ENCODE assay signal across 27 cellular contexts in genomic region chr15:36398212-36398611, GRCh38.
DNase-seq lines count a peak whose midpoint lies in the region; ATAC-seq and TF ChIP-seq lines count a peak whose summit lies in the region.
"Had no signal": no experiment of that assay in that cellular context is flagged by ENCODE, and none has a peak within 500 bp of the region (broad histone marks: within the 10 kb centered on the region; RNA-seq: fewer than 3 reads in every experiment).

No MANE protein-coding gene starts in this region.

- POLR2A ChIA-PET in WTC11 (lab: Charles Lee) = no interaction called here

- H3K4me1 Mint-ChIP-seq in WTC11 = peaks cover 18% of the 10 kb centered on the region
- H3K4me1 Mint-ChIP-seq: B cell; CD14-positive monocyte; CD4-positive, alpha-beta memory T cell; CD4-positive, CD25-positive, alpha-beta regulatory T cell; CD8-positive, alpha-beta memory T cell had no signal

- CTCF ChIA-PET in WTC11 (lab: Charles Lee) = no interaction called here

- ATAC-seq in WTC11 (no peak), Right ventricle myocardium inferior (no peak)
- ATAC-seq: A549; CD8-positive, alpha-beta T cell had no signal

- intact Hi-C loops in Right ventricle myocardium inferior (cut with DNase I) = no loop called here

- DNase-seq in A172 (ENCODE audit: low spot score) = peak; percentile 6
- no peak for DNase-seq in WTC11 (ENCODE audit: low spot score)
- DNase-seq in T1000 (lab: John Stamatoyannopoulos, UW) = no peak
- DNase-seq in Right ventricle myocardium inferior (ENCODE audit: missing footprints) = no peak
- DNase-seq: 8988T; ACHN; AML-193; BE2C; C1 segment of cervical spinal cord; Caco-2; Calu3; CD4-positive, alpha-beta memory T cell; CD4-positive, alpha-beta T cell; CD4-positive, CD25-positive, alpha-beta regulatory T cell; CD8-positive, alpha-beta memory T cell; CD8-positive, alpha-beta T cell; COR-L47; DMS 273 treated with DMSO at 0.1 percent for 48 hours; DMS153; DMS53; DMS79; DMS79 treated with DMSO at 0.1 percent for 48 hours; DND-41; EL had no signal

- no peaks in the 10 kb centered on the region for H3K36me3 Mint-ChIP-seq in WTC11
- H3K36me3 Mint-ChIP-seq: CD14-positive monocyte; CD4-positive, alpha-beta memory T cell; CD4-positive, CD25-positive, alpha-beta regulatory T cell; CD8-positive, alpha-beta memory T cell; CD8-positive, alpha-beta T cell had no signal

- H3K9me3 Mint-ChIP-seq in WTC11 = no peaks in the 10 kb centered on the region
- H3K9me3 Mint-ChIP-seq: CD4-positive, alpha-beta T cell; CD8-positive, alpha-beta T cell had no signal

- H3K27me3 Mint-ChIP-seq in WTC11 (ENCODE audit: low read depth) = no peaks in the 10 kb centered on the region; the same call in 1 of the 2 replicates
- H3K27me3 Mint-ChIP-seq: B cell; CD4-positive, alpha-beta memory T cell; CD4-positive, alpha-beta T cell; CD4-positive, CD25-positive, alpha-beta regulatory T cell; CD8-positive, alpha-beta memory T cell had no signal

- H3K4me3 Mint-ChIP-seq in WTC11 = no peak overlapping the region
- H3K4me3 Mint-ChIP-seq: B cell; CD14-positive monocyte; CD4-positive, alpha-beta memory T cell; CD4-positive, alpha-beta T cell; CD4-positive, CD25-positive, alpha-beta regulatory T cell; CD8-positive, alpha-beta memory T cell; CD8-positive, alpha-beta T cell had no signal

- TF ChIP-seq CTCF in WTC11 (IDR thresholded peaks at IDR 0.05) = no peak

- H3K27ac Mint-ChIP-seq in WTC11 = no peak overlapping the region
- H3K27ac Mint-ChIP-seq: B cell; CD14-positive monocyte; CD4-positive, alpha-beta memory T cell; CD4-positive, alpha-beta T cell; CD4-positive, CD25-positive, alpha-beta regulatory T cell; CD8-positive, alpha-beta memory T cell; CD8-positive, alpha-beta T cell had no signal

TF ChIP-seq in WTC11, 78 proteins besides CTCF, POLR2A, EP300 and RAD21:
- no peak for TF ChIP-seq ZNF219 (CRISPR knock-in tag; IDR thresholded peaks at IDR 0.05; ENCODE audit: borderline replicate concordance)
- peak; percentile 96 for TF ChIP-seq HMGA2 (CRISPR knock-in tag; IDR thresholded peaks at IDR 0.05)
